11 cellular contexts compared by ENCODE assay signal in the genomic region with DNA sequence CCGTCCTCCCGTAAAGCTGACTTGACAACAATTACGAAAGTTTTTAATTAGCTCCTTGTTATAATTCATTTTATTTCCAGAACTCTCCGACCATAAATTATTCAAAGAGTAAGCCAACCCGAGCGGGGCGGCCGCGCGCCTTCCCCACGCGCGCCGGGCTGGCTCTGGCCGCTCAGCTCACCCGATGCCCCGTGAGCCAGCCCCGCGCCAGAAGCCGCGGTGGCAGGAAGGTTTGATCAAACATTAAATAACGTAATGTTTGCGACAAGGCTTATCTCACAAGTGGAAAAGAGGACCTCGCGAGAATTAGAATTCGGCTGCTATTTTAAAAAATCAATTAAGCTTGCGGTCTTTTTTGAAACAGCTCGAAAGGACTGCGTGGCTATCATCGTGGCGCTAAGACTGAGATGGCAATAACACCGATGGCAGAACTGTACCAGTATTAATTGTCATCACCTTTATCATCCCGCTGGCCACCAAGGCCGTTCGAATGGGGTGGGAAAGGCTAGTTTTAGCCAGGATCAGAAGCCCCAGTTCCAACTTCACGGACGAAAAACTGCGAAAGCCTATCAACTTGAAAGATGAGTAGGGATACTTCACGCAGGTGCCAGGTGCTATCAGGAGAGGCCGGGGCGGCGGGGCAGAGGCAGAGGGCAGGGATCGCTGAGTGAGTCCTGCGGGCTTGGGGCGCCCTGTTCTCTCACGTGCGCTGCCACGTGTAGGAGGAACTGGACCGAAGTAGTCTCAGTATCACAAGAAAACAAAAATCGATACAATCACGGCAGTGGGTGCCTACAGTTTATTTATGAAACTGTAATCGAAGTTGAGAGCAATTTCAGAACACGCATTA. TPM values are rescaled to one million over a fixed set of nuclear protein-coding genes. Genes with fewer than 3 reads are reported as not detected.
DNase-seq lines count a peak whose midpoint lies in the region; ATAC-seq and TF ChIP-seq lines count a peak whose summit lies in the region.
"Had no signal": no experiment of that assay in that cellular context is flagged by ENCODE, and none has a peak within 500 bp of the region (broad histone marks: within the 10 kb centered on the region; RNA-seq: fewer than 3 reads in every experiment).

No MANE protein-coding gene starts in this region.

- ATAC-seq in CD4-positive, CD25-positive, alpha-beta regulatory T cell (ENCODE audit: low read depth in 2 of 2): no peak
- no peak for ATAC-seq in GM19463 (IDR thresholded peaks at IDR 0.05; ENCODE audit: unreplicated experiment)

- H3K4me3 ChIP-seq in CD4-positive, CD25-positive, alpha-beta regulatory T cell (ENCODE audit: low read depth, low read length): no peak overlapping the region
- H3K4me3 ChIP-seq in ectodermal cell (ENCODE audit: insufficient read depth, low read depth, low read length): peak overlapping the region; percentile 40
- H3K4me3 ChIP-seq: SJSA1 had no signal

- DNase-seq in CD4-positive, CD25-positive, alpha-beta regulatory T cell: no peak
- DNase-seq in GM20000 (ENCODE audit: low spot score): peak; percentile 25
- DNase-seq in nephron progenitor cell: no peak
- no peak for DNase-seq in C1 segment of cervical spinal cord (lab: John Stamatoyannopoulos, UW)
- DNase-seq in NK-92 (lab: John Stamatoyannopoulos, UW; ENCODE audit: unreplicated experiment): no peak
- DNase-seq: activated CD4-positive, alpha-beta T cell treated with anti-CD3 and anti-CD28 coated beads, Interleukin-2, amount 50 U/mL, for 4 hours; amygdala; MM.1S had no signal

- peaks cover 6 to 47% (median 26%) of the 10 kb centered on the region in 4 donors for H3K4me1 Mint-ChIP-seq in CD4-positive, CD25-positive, alpha-beta regulatory T cell
- H3K4me1 Mint-ChIP-seq in nephron progenitor cell: peaks cover 29% of the 10 kb centered on the region

- WGBS in ectodermal cell, 2 experiments: 2% methylated on average over 52 to 53 of the region's 53 CpGs

- TF ChIP-seq CTCF in GM20000 (IDR thresholded peaks at IDR 0.05; ENCODE audit: extremely low read depth, missing control alignments): no peak
- TF ChIP-seq CTCF in nephron progenitor cell (IDR thresholded peaks at IDR 0.05): no peak

- peaks cover 0 to 18% (median 4%) of the 10 kb centered on the region in 7 donors for H3K9me3 Mint-ChIP-seq in CD4-positive, CD25-positive, alpha-beta regulatory T cell
- no peaks in the 10 kb centered on the region for H3K9me3 Mint-ChIP-seq in nephron progenitor cell

- H3K27ac Mint-ChIP-seq in CD4-positive, CD25-positive, alpha-beta regulatory T cell: peak overlapping the region in 1 of 3 donors; percentile 82
- no peak overlapping the region for H3K27ac Mint-ChIP-seq in nephron progenitor cell

- H3K27me3 ChIP-seq in CD4-positive, CD25-positive, alpha-beta regulatory T cell (ENCODE audit: control insufficient read depth, insufficient read depth, low read length): peaks cover 74% of the 10 kb centered on the region
- H3K27me3 ChIP-seq in ectodermal cell (ENCODE audit: control insufficient read depth, insufficient read depth, low read length, poor library complexity, severe bottlenecking): peaks cover 99% of the 10 kb centered on the region

- no peaks in the 10 kb centered on the region for H3K36me3 ChIP-seq in CD4-positive, CD25-positive, alpha-beta regulatory T cell (ENCODE audit: control insufficient read depth, insufficient read depth, low read length)
- no peaks in the 10 kb centered on the region for H3K36me3 ChIP-seq in ectodermal cell (ENCODE audit: control insufficient read depth, insufficient read depth, low read length)
- H3K36me3 ChIP-seq: SJSA1 had no signal

- peaks cover 92% of the 10 kb centered on the region for H3K27me3 Mint-ChIP-seq in CD4-positive, CD25-positive, alpha-beta regulatory T cell
- peaks cover 98% of the 10 kb centered on the region for H3K27me3 Mint-ChIP-seq in nephron progenitor cell (ENCODE audit: low read depth, poor library complexity)

- H3K36me3 Mint-ChIP-seq in CD4-positive, CD25-positive, alpha-beta regulatory T cell: no peaks in the 10 kb centered on the region
- H3K36me3 Mint-ChIP-seq in nephron progenitor cell (ENCODE audit: low read depth): no peaks in the 10 kb centered on the region

- H3K9me3 ChIP-seq in CD4-positive, CD25-positive, alpha-beta regulatory T cell (ENCODE audit: control insufficient read depth in 2 of 2, low read length in 2 of 2): peaks cover 14 to 26% of the 10 kb centered on the region in 2 experiments
- H3K9me3 ChIP-seq in ectodermal cell (ENCODE audit: control insufficient read depth, low read length): no peaks in the 10 kb centered on the region
- H3K9me3 ChIP-seq: SJSA1 had no signal

- H3K4me3 Mint-ChIP-seq in CD4-positive, CD25-positive, alpha-beta regulatory T cell: peak overlapping the region in 3 of 4 donors; percentile 29 to 61 (median 41)
- peak overlapping the region; percentile 71 for H3K4me3 Mint-ChIP-seq in nephron progenitor cell

- no peak overlapping the region for H3K27ac ChIP-seq in CD4-positive, CD25-positive, alpha-beta regulatory T cell (ENCODE audit: insufficient read depth, low read length, poor library complexity, severe bottlenecking)
- no peak overlapping the region for H3K27ac ChIP-seq in ectodermal cell (ENCODE audit: insufficient read depth, low read depth, low read length, poor library complexity, severe bottlenecking)
- H3K27ac ChIP-seq: SJSA1 had no signal

- H3K4me1 ChIP-seq in CD4-positive, CD25-positive, alpha-beta regulatory T cell (ENCODE audit: control insufficient read depth, insufficient read depth, low read length, poor library complexity, severe bottlenecking): peaks cover 15% of the 10 kb centered on the region
- peaks cover 16% of the 10 kb centered on the region for H3K4me1 ChIP-seq in ectodermal cell (ENCODE audit: control insufficient read depth, insufficient read depth, low read length)
- H3K4me1 ChIP-seq: SJSA1 had no signal

RNA-seq across cellular contexts. Expression of a gene that starts 6.4 kb away (rescaled TPM):
- 0.22 TPM for total RNA-seq in CD4-positive, CD25-positive, alpha-beta regulatory T cell
- not detected for polyA plus RNA-seq in CD4-positive, CD25-positive, alpha-beta regulatory T cell
- 60.7 TPM for polyA plus RNA-seq in ectodermal cell (2013, experiment 1 of 4)
- polyA plus RNA-seq in ectodermal cell (2013, experiment 2 of 4): 96.6 TPM
- polyA plus RNA-seq in ectodermal cell (2013, experiment 3 of 4): 70.1 TPM
- polyA plus RNA-seq in ectodermal cell (2013, experiment 4 of 4): 85.4 TPM
- total RNA-seq: SJSA1 had no signal
